ENCODE assay signal across 29 cellular contexts in the genomic region with DNA sequence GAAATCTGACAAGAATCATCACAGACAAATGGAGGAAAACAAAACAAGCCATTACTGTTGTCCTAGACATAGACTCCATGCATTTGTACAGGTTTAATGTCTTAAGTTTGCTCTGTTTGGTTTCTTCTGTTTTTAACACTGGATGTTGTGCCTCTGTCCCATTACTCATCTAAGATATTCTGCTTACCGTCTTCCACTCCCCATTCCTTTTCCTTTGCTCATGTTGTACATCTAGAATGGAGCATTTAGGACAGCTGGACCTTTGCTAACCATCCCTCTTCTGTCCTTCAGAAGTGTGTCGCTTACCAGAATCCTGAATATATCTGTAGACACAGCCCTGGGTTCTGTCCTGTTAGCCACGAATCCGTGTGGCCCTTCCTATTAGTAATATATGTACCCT. TPM values are rescaled to one million over a fixed set of nuclear protein-coding genes. Genes with fewer than 3 reads are reported as not detected.
A peak's percentile ranks its signal among the peaks of the same experiment; 100 is the strongest.
DNase-seq lines count a peak whose midpoint lies in the region; ATAC-seq and TF ChIP-seq lines count a peak whose summit lies in the region.
"Had no signal": no experiment of that assay in that cellular context is flagged by ENCODE, and none has a peak within 500 bp of the region (broad histone marks: within the 10 kb centered on the region; RNA-seq: fewer than 3 reads in every experiment).

No MANE protein-coding gene starts in this region.

- CTCF ChIA-PET in mammary epithelial cell (lab: Charles Lee; ENCODE audit: low non-redundant PET) = no interaction called here
- CTCF ChIA-PET in activated CD4-positive, alpha-beta T cell treated with anti-CD3 and anti-CD28 coated beads for 36 hours (lab: Charles Lee) = no interaction called here

- no peaks in the 10 kb centered on the region for H3F3A ChIP-seq in smooth muscle cell (ENCODE audit: low read depth)

- peaks cover 61% of the 10 kb centered on the region for H3K4me1 ChIP-seq in mammary epithelial cell (ENCODE audit: insufficient read depth, low read length)
- H3K4me1 ChIP-seq in foreskin keratinocyte = peaks cover 40% of the 10 kb centered on the region
- H3K4me1 ChIP-seq in smooth muscle cell (ENCODE audit: low read depth) = peaks cover 9% of the 10 kb centered on the region
- H3K4me1 ChIP-seq: body of pancreas, colonic mucosa, HAP-1, lower lobe of right lung, suprapubic skin had no signal

- peaks cover 2% of the 10 kb centered on the region for H3K9me3 Mint-ChIP-seq in activated CD4-positive, alpha-beta T cell treated with anti-CD3 and anti-CD28 coated beads for 36 hours (ENCODE audit: low read depth)
- H3K9me3 Mint-ChIP-seq: endodermal cell; stimulated activated memory B cell treated with anti-CD40 and anti-IgM and Interleukin-4, amounts not matched to agents 10 μg/mL and 1 μg/mL and 100 μg/mL, for 72 hours had no signal

- H4K20me1 ChIP-seq in mammary epithelial cell (ENCODE audit: insufficient read depth, low read length) = no peaks in the 10 kb centered on the region
- peaks cover 92% of the 10 kb centered on the region for H4K20me1 ChIP-seq in smooth muscle cell (ENCODE audit: low read depth)

- in situ Hi-C loops in mammary epithelial cell (cut with MboI; ENCODE audit: low sequenced_read_pairs in 2 of 2) = no loop called here

- peak overlapping the region; percentile 12 for H3K9ac ChIP-seq in mammary epithelial cell (ENCODE audit: insufficient read depth, low read length)
- H3K9ac ChIP-seq in smooth muscle cell (ENCODE audit: low read depth) = no peak overlapping the region

- ATAC-seq in foreskin keratinocyte = peak; percentile 47
- ATAC-seq in GM18870 (IDR thresholded peaks at IDR 0.05; ENCODE audit: unreplicated experiment) = no peak
- ATAC-seq in activated CD4-positive, alpha-beta T cell treated with anti-CD3 and anti-CD28 coated beads for 36 hours = no peak
- ATAC-seq: body of pancreas; lower lobe of right lung; psoas muscle; stimulated activated memory B cell treated with anti-CD40 and anti-IgM and Interleukin-4, amounts not matched to agents 10 μg/mL and 1 μg/mL and 100 μg/mL, for 72 hours had no signal

- peaks cover 42% of the 10 kb centered on the region for H3K36me3 Mint-ChIP-seq in activated CD4-positive, alpha-beta T cell treated with anti-CD3 and anti-CD28 coated beads for 36 hours (ENCODE audit: low read depth)

- no peak overlapping the region for H3K27ac Mint-ChIP-seq in activated CD4-positive, alpha-beta T cell treated with anti-CD3 and anti-CD28 coated beads for 36 hours
- H3K27ac Mint-ChIP-seq: activated naive CD8-positive, alpha-beta T cell; endodermal cell; stimulated activated memory B cell treated with anti-CD40 and anti-IgM and Interleukin-4, amounts not matched to agents 10 μg/mL and 1 μg/mL and 100 μg/mL, for 72 hours had no signal

- H3K79me2 ChIP-seq in mammary epithelial cell (ENCODE audit: insufficient read depth, low read length) (peaks cover 70% of the 10 kb centered on the region), smooth muscle cell (ENCODE audit: low read depth) (peaks cover 7% of the 10 kb centered on the region)

- H3K4me1 Mint-ChIP-seq in activated CD4-positive, alpha-beta T cell treated with anti-CD3 and anti-CD28 coated beads for 36 hours = peaks cover 24% of the 10 kb centered on the region

- H3K4me2 ChIP-seq in mammary epithelial cell (ENCODE audit: insufficient read depth, low read depth, low read length) = no peak overlapping the region
- H3K4me2 ChIP-seq in smooth muscle cell = no peak overlapping the region

- dilution Hi-C loops in mammary epithelial cell (cut with HindIII; ENCODE audit: low sequenced_read_pairs) = loop anchor here (5.0 kb wide), 1 partner anchor 67 kb away; no protein-coding TSS in a partner anchor

- 87% methylated on average over 4 of the region's 4 CpGs for WGBS in mammary epithelial cell (ENCODE audit: low coverage, missing lambda C conversion rate)
- 81% methylated on average over 4 of the region's 4 CpGs for WGBS in smooth muscle cell (ENCODE audit: low lambda C conversion rate)

- H3K9me3 ChIP-seq in mammary epithelial cell (replicated peaks; ENCODE audit: insufficient read depth, low read length) = no peaks in the 10 kb centered on the region
- H3K9me3 ChIP-seq in smooth muscle cell (replicated peaks; ENCODE audit: low read depth) = no peaks in the 10 kb centered on the region
- H3K9me3 ChIP-seq: body of pancreas, colonic mucosa, HAP-1, lower lobe of right lung, psoas muscle, suprapubic skin, uterus had no signal

- DNase-seq in AG08396 (ENCODE audit: low spot score) (peak; percentile 25), LHCN-M2 (ENCODE audit: low read depth) (peak; percentile 84), mammary epithelial cell (peak; percentile 56), foreskin keratinocyte (peak; percentile 30 to 73), smooth muscle cell (lab: John Stamatoyannopoulos, UW; ENCODE audit: unreplicated experiment) (no peak), NCI-H345 treated with DMSO at 0.1 percent for 48 hours (lab: John Stamatoyannopoulos, UW; ENCODE audit: unreplicated experiment) (no peak)
- DNase-seq in activated CD4-positive, alpha-beta T cell treated with anti-CD3 and anti-CD28 coated beads for 36 hours = no peak
- DNase-seq: ACHN; body of pancreas; CD4-positive, CD25-positive, alpha-beta regulatory T cell; colonic mucosa; endodermal cell; GDM1; hypothalamus; KBM-7; lower lobe of right lung; NCI-H2171 treated with DMSO at 0.1 percent for 48 hours; NCI-H69; psoas muscle; SHP77 treated with DMSO at 0.1 percent for 48 hours; stimulated activated CD4-positive, alpha-beta T cell treated with anti-CD3 and anti-CD28 coated beads, Interleukin-2, amount 100 ng/mL, for 24 hours; T-helper 1 cell; uterus had no signal

- H3K27me3 ChIP-seq in mammary epithelial cell (ENCODE audit: insufficient read depth, low read length) (no peaks in the 10 kb centered on the region), foreskin keratinocyte (no peaks in the 10 kb centered on the region), smooth muscle cell (ENCODE audit: low read depth) (no peaks in the 10 kb centered on the region)
- H3K27me3 ChIP-seq: body of pancreas, colonic mucosa, suprapubic skin, uterus had no signal

- peak overlapping the region; percentile 57 for H3K27ac ChIP-seq in mammary epithelial cell (ENCODE audit: insufficient read depth, low read depth, low read length)
- peak overlapping the region; percentile 55 for H3K27ac ChIP-seq in foreskin keratinocyte
- no peak overlapping the region for H3K27ac ChIP-seq in smooth muscle cell (ENCODE audit: low read depth)
- H3K27ac ChIP-seq: body of pancreas, colonic mucosa, lower lobe of right lung, psoas muscle, skin epidermis, suprapubic skin, uterus had no signal

- H3K4me3 ChIP-seq in mammary epithelial cell (replicated peaks in 1 of 3; ENCODE audit: insufficient read depth in 1 of 3, low read depth in 2 of 3, low read length in 3 of 3) = no peak overlapping the region
- H3K4me3 ChIP-seq in smooth muscle cell = no peak overlapping the region
- H3K4me3 ChIP-seq: body of pancreas, colonic mucosa, HAP-1, lower lobe of right lung, psoas muscle, skin epidermis, suprapubic skin, uterus had no signal

- H3K27me3 Mint-ChIP-seq in activated CD4-positive, alpha-beta T cell treated with anti-CD3 and anti-CD28 coated beads for 36 hours = no peaks in the 10 kb centered on the region
- H3K27me3 Mint-ChIP-seq: activated naive CD8-positive, alpha-beta T cell; CD4-positive, CD25-positive, alpha-beta regulatory T cell; stimulated activated memory B cell treated with anti-CD40 and anti-IgM and Interleukin-4, amounts not matched to agents 10 μg/mL and 1 μg/mL and 100 μg/mL, for 72 hours had no signal

- TF ChIP-seq CTCF in mammary epithelial cell (conservative IDR thresholded peaks at IDR 0.05 in 1 of 2, IDR thresholded peaks at IDR 0.05 in 1 of 2; ENCODE audit: extremely low read depth in 1 of 2, insufficient read depth in 1 of 2, low read depth in 1 of 2, low read length in 2 of 2) (no peak), foreskin keratinocyte (conservative IDR thresholded peaks at IDR 0.05) (no peak), smooth muscle cell (IDR thresholded peaks at IDR 0.05; ENCODE audit: borderline replicate concordance, insufficient read depth, poor library complexity, severe bottlenecking) (no peak)

- H3K36me3 ChIP-seq in mammary epithelial cell (ENCODE audit: insufficient read depth, low read length) (peaks cover 18% of the 10 kb centered on the region), smooth muscle cell (ENCODE audit: low read depth) (peaks cover 5% of the 10 kb centered on the region)
- H3K36me3 ChIP-seq: colonic mucosa, uterus had no signal

- no peak overlapping the region for H3K4me3 Mint-ChIP-seq in activated CD4-positive, alpha-beta T cell treated with anti-CD3 and anti-CD28 coated beads for 36 hours
- H3K4me3 Mint-ChIP-seq: activated naive CD8-positive, alpha-beta T cell; CD4-positive, CD25-positive, alpha-beta regulatory T cell; endodermal cell; stimulated activated memory B cell treated with anti-CD40 and anti-IgM and Interleukin-4, amounts not matched to agents 10 μg/mL and 1 μg/mL and 100 μg/mL, for 72 hours had no signal

- POLR2A ChIA-PET in activated CD4-positive, alpha-beta T cell treated with anti-CD3 and anti-CD28 coated beads for 36 hours (lab: Charles Lee) = no interaction called here

- H2AFZ ChIP-seq in mammary epithelial cell (ENCODE audit: low read depth, low read length) = no peak overlapping the region
- no peak overlapping the region for H2AFZ ChIP-seq in smooth muscle cell (ENCODE audit: low read depth)

- no TSS peak for BruUV-seq in mammary epithelial cell (replicated peaks; lab: Mats Ljungman, UMichigan)

- intact Hi-C loops in mammary epithelial cell (cut with micrococcal nuclease) = no loop called here
- intact Hi-C loops in activated CD4-positive, alpha-beta T cell treated with anti-CD3 and anti-CD28 coated beads for 36 hours (cut with DNase I, micrococcal nuclease) = loop anchor here in 1 of 2 experiments (5.0 kb wide), 1 partner anchor 32 kb away; no protein-coding TSS in a partner anchor

RNA-seq across cellular contexts. Expression of gene RAB22A, which starts 35.2 kb away (rescaled TPM):
- 24.7 and 26.5 TPM in 2 replicates for total RNA-seq in LHCN-M2 (2014; rRNA removed)
- 8.0 TPM for polyA plus RNA-seq in LHCN-M2 (2012)
- 10 to 100 TPM; 24.7 to 24.8 TPM for total RNA-seq in mammary epithelial cell
- 11.2 TPM for polyA plus RNA-seq in mammary epithelial cell
- 33.2 TPM for polyA minus RNA-seq in mammary epithelial cell
- 18.7 and 19.3 TPM in 2 replicates for total RNA-seq in foreskin keratinocyte
- 7.5 and 8.2 TPM in 2 replicates for polyA plus RNA-seq in foreskin keratinocyte
- 23.7 and 25.0 TPM in 2 replicates for total RNA-seq in smooth muscle cell
- 14.0 and 17.3 TPM in 2 replicates for polyA plus RNA-seq in smooth muscle cell
- total RNA-seq in activated CD4-positive, alpha-beta T cell treated with anti-CD3 and anti-CD28 coated beads for 36 hours = 1 to 10 TPM; 9.3 TPM

RNA-seq across cellular contexts. Expression of gene VAPB, which starts 44.3 kb away (rescaled TPM):
- 9.9 and 16.0 TPM in 2 replicates for total RNA-seq in LHCN-M2 (2014; rRNA removed)
- polyA plus RNA-seq in LHCN-M2 (2012) = 31.0 TPM
- 10 to 100 TPM; 14.7 to 52.8 TPM for total RNA-seq in mammary epithelial cell
- 33.2 TPM for polyA plus RNA-seq in mammary epithelial cell
- 21.3 TPM for polyA minus RNA-seq in mammary epithelial cell
- total RNA-seq in foreskin keratinocyte = 39.2 and 41.6 TPM in 2 replicates
- polyA plus RNA-seq in foreskin keratinocyte = 38.7 and 41.7 TPM in 2 replicates
- total RNA-seq in smooth muscle cell = 11.3 and 14.9 TPM in 2 replicates
- polyA plus RNA-seq in smooth muscle cell = 28.2 and 29.9 TPM in 2 replicates
- 10 to 100 TPM; 43.9 to 54.5 TPM for total RNA-seq in activated CD4-positive, alpha-beta T cell treated with anti-CD3 and anti-CD28 coated beads for 36 hours

Comparison
In these comparisons a context has a peak if more than half of its experiments do, and no peak if none do; other contexts are left out.
1. DNase-seq: peak in AG08396 (single experiment), LHCN-M2 (single experiment), mammary epithelial cell (single experiment) and foreskin keratinocyte (2 of 2); none in smooth muscle cell (single experiment), NCI-H345 treated with DMSO at 0.1 percent for 48 hours (single experiment) and activated CD4-positive, alpha-beta T cell treated with anti-CD3 and anti-CD28 coated beads for 36 hours (single experiment).